ENCODE assay signal across 13 cellular contexts in the genomic region with DNA sequence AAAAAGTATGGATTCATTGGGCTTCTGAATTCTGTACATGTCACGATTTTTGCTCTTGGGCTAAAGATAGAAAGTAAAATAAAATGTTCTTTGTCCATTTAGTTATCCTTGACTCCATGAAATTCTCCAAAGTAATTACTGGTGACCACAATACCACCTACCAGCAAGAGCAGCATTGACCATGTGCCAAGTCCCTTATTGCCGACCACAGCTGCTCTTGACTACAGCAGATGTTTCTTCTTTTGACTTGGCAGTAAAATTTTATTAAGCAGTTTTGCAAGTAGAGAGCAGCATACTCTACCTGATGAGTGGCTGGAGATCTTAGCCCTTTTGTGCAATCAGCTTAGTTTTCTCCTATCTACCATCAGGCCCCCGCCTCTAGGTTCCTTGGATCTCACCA.
DNase-seq lines count a peak whose midpoint lies in the region; ATAC-seq, FAIRE-seq and TF ChIP-seq lines count a peak whose summit lies in the region.
"Had no signal": no experiment of that assay in that cellular context is flagged by ENCODE, and none has a peak within 500 bp of the region (broad histone marks: within the 10 kb centered on the region; RNA-seq: fewer than 3 reads in every experiment).

No MANE protein-coding gene starts in this region.

- no peak overlapping the region for H3K27ac ChIP-seq in H1 (ENCODE audit: low read depth, low read length)
- H3K27ac ChIP-seq: SK-N-MC had no signal

- H3K4me1 Mint-ChIP-seq in osteocyte (ENCODE audit: unreplicated experiment): peaks cover 57% of the 10 kb centered on the region

- no peak overlapping the region for H4K5ac ChIP-seq in H1 (ENCODE audit: insufficient read length, low read depth, low read length)

- H2BK12ac ChIP-seq in H1 (ENCODE audit: low read depth, low read length): no peak overlapping the region

- H2BK15ac ChIP-seq in H1 (ENCODE audit: low read length): no peak overlapping the region

- no peaks in the 10 kb centered on the region for H3K9me3 Mint-ChIP-seq in osteocyte (ENCODE audit: unreplicated experiment)
- H3K9me3 Mint-ChIP-seq: activated naive CD4-positive, alpha-beta T cell treated with anti-CD3 and anti-CD28 coated beads, Interleukin-2, amount 50 U/mL, for 72 hours had no signal

- no peaks in the 10 kb centered on the region for H3K23me2 ChIP-seq in H1 (ENCODE audit: low read depth, low read length)

- DNase-seq in EH (ENCODE audit: low read depth) (peak; percentile 87), NCI-H524 (lab: John Stamatoyannopoulos, UW) (peak; percentile 7 to 86), H1 (ENCODE audit: low read depth in 1 of 2, low spot score in 2 of 2) (no peak), osteocyte (ENCODE audit: extremely low spot score, unreplicated experiment) (no peak), NCI-H1436 treated with DMSO at 0.1 percent for 48 hours (lab: John Stamatoyannopoulos, UW) (no peak)
- DNase-seq: effector CD4-positive, alpha-beta T cell; occipital lobe had no signal

- no peaks in the 10 kb centered on the region for H3K27me3 Mint-ChIP-seq in osteocyte (ENCODE audit: unreplicated experiment)

- no peak overlapping the region for H3K56ac ChIP-seq in H1 (replicated peaks; ENCODE audit: insufficient read length, low read depth, low read length)

- H3K4me3 Mint-ChIP-seq in osteocyte (ENCODE audit: unreplicated experiment): no peak overlapping the region

- H2BK5ac ChIP-seq in H1 (ENCODE audit: low read depth, low read length): peak overlapping the region; percentile 2; the same call in 1 of the 2 replicates

- H4K91ac ChIP-seq in H1 (replicated peaks; ENCODE audit: insufficient read length, low read length): no peak overlapping the region

- no peak overlapping the region for H3K14ac ChIP-seq in H1 (ENCODE audit: insufficient read length)

- no peaks in the 10 kb centered on the region for H4K20me1 ChIP-seq in H1 (replicated peaks in 1 of 2; ENCODE audit: control insufficient read depth in 1 of 2, insufficient read depth in 2 of 2, low read length in 2 of 2)

- H2AK5ac ChIP-seq in H1 (ENCODE audit: low read depth, low read length): no peak overlapping the region

- TF ChIP-seq EP300 in H1 (IDR thresholded peaks at IDR 0.05; ENCODE audit: borderline replicate concordance in 1 of 2, low read depth in 2 of 2, low read length in 2 of 2): no peak

- WGBS in H1 (ENCODE audit: extremely low coverage in 1 of 2, insufficient coverage in 1 of 2, insufficient read length in 1 of 2, insufficient replicate concordance in 2 of 2, low coverage in 1 of 2, low lambda C conversion rate in 2 of 2, missing lambda C conversion rate in 1 of 2), 2 experiments: 91% methylated on average over 3 of the region's 3 CpGs; no CpG with 5 or more reads in 1 of the 2 experiments

- H3K4me3 ChIP-seq in H1 (ENCODE audit: extremely low read depth in 1 of 4, insufficient read depth in 2 of 4, low read depth in 3 of 4, low read length in 4 of 4): no peak overlapping the region
- H3K4me3 ChIP-seq: SK-N-MC had no signal

- no peaks in the 10 kb centered on the region for H3K9me3 ChIP-seq in H1 (ENCODE audit: insufficient read depth in 2 of 2, low read depth in 1 of 2, low read length in 1 of 2)

- no peak overlapping the region for H4K8ac ChIP-seq in H1 (ENCODE audit: extremely low read depth, insufficient read depth, low read length)

- TF ChIP-seq CTCF in H1 (IDR thresholded peaks at IDR 0.05; ENCODE audit: control extremely low read depth in 1 of 3, insufficient read depth in 1 of 3, low read depth in 1 of 3, low read length in 3 of 3) (no peak), osteocyte (IDR thresholded peaks at IDR 0.05) (peak; percentile 23)

- H3K18ac ChIP-seq in H1 (ENCODE audit: extremely low read depth, low read length): no peak overlapping the region

- H3K27me3 ChIP-seq in H1 (replicated peaks in 1 of 4; ENCODE audit: control insufficient read depth in 3 of 4, extremely low read depth in 1 of 4, insufficient read depth in 3 of 4, low read length in 3 of 4): no peaks in the 10 kb centered on the region

- H3K4me2 ChIP-seq in H1 (ENCODE audit: insufficient read depth in 1 of 2, low read depth in 2 of 2, low read length in 2 of 2): no peak overlapping the region

- H3K23ac ChIP-seq in H1 (ENCODE audit: insufficient read length): no peak overlapping the region

- H3K9ac ChIP-seq in H1 (replicated peaks in 1 of 4; ENCODE audit: extremely low read depth in 1 of 4, low read depth in 3 of 4, low read length in 3 of 4): no peak overlapping the region

- POLR2A ChIA-PET in H1 (lab: Charles Lee; ENCODE audit: partially characterized antibody): no interaction called here

- H3K36me3 Mint-ChIP-seq in osteocyte (ENCODE audit: unreplicated experiment): peaks cover 1% of the 10 kb centered on the region

- no peaks in the 10 kb centered on the region for H3K79me1 ChIP-seq in H1 (ENCODE audit: low read depth, low read length)

- no peak overlapping the region for H2BK120ac ChIP-seq in H1 (replicated peaks; ENCODE audit: low read depth, low read length)

- ATAC-seq in GM19035 (IDR thresholded peaks at IDR 0.05; ENCODE audit: unreplicated experiment) (no peak), GM18502 (IDR thresholded peaks at IDR 0.05; ENCODE audit: poor library complexity, unreplicated experiment) (no peak), GM18519 (IDR thresholded peaks at IDR 0.05; ENCODE audit: low FRiP score, unreplicated experiment) (no peak)
- ATAC-seq: activated naive CD4-positive, alpha-beta T cell treated with anti-CD3 and anti-CD28 coated beads, Interleukin-2, amount 50 U/mL, for 72 hours had no signal

- H3K27ac Mint-ChIP-seq in osteocyte (ENCODE audit: unreplicated experiment): peak overlapping the region; percentile 77
- H3K27ac Mint-ChIP-seq: activated naive CD4-positive, alpha-beta T cell treated with anti-CD3 and anti-CD28 coated beads, Interleukin-2, amount 50 U/mL, for 72 hours had no signal

- peaks cover 3 to 6% (median 4%) of the 10 kb centered on the region in 4 experiments; a peak in 4 of 7 replicates for H3K4me1 ChIP-seq in H1 (replicated peaks in 1 of 4; ENCODE audit: control insufficient read depth in 3 of 4, insufficient read depth in 4 of 4, low read length in 3 of 4)

- no peak for TF ChIP-seq RAD21 in H1 (IDR thresholded peaks at IDR 0.05 in 1 of 2, conservative IDR thresholded peaks at IDR 0.05 in 1 of 2; ENCODE audit: low read depth in 2 of 2, low read length in 2 of 2)

- no peak for FAIRE-seq in H1 (lab: Jason Lieb, UNC)
- FAIRE-seq: islet of Langerhans had no signal

- H3K79me2 ChIP-seq in H1 (ENCODE audit: control insufficient read depth in 1 of 2, insufficient read depth in 2 of 2, low read length in 2 of 2): no peaks in the 10 kb centered on the region

- H2AFZ ChIP-seq in H1 (ENCODE audit: low read length): no peak overlapping the region

- no peak overlapping the region for H3K4ac ChIP-seq in H1 (replicated peaks; ENCODE audit: insufficient read length, low read depth, low read length)

- CTCF ChIA-PET in H1 (lab: Charles Lee; ENCODE audit: partially characterized antibody): no interaction called here

- TF ChIP-seq POLR2A in H1 (IDR thresholded peaks at IDR 0.05; ENCODE audit: control extremely low read depth in 1 of 2, low read depth in 2 of 2, low read length in 2 of 2): no peak

- no peaks in the 10 kb centered on the region for H3K36me3 ChIP-seq in H1 (ENCODE audit: control insufficient read depth in 2 of 4, insufficient read depth in 4 of 4, low read length in 3 of 4)

- H2BK20ac ChIP-seq in H1 (ENCODE audit: low read length): peak overlapping the region; percentile 7; the same call in 1 of the 2 replicates

TF ChIP-seq in H1, 55 proteins besides CTCF, POLR2A, EP300 and RAD21:
- TF ChIP-seq SIX5 (IDR thresholded peaks at IDR 0.05; ENCODE audit: low read depth, low read length) (no peak), SIN3A (conservative IDR thresholded peaks at IDR 0.05 in 1 of 2, IDR thresholded peaks at IDR 0.05 in 1 of 2; ENCODE audit: low read depth in 1 of 2, low read length in 2 of 2) (no peak)

Comparison
In these comparisons a context has a peak if more than half of its experiments do, and no peak if none do; other contexts are left out.
1. DNase-seq: peak in EH (single experiment) and NCI-H524 (2 of 2); none in H1 (0 of 2), osteocyte (single experiment) and NCI-H1436 treated with DMSO at 0.1 percent for 48 hours (single experiment).